ENCODE assay signal across 18 cellular contexts in the genomic region with DNA sequence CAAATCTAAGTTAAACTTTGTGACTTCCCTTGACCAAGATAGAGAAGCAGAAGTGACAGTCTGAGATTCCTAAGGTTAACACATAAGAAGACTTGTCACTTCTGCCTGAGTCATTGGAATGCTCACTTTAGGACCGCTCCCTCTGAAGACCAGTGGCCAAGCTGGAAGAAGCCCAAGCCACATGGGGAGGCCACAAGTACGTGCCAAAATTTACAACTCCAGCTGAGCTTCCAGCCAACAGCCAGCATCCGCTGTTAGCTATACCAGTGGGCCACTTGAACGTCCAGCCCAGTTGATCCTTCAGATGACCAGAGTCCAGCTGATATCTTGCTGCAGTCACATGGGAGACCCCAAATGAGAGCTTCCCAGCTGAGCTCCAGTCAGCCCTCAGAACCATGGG. TPM values are rescaled to one million over a fixed set of nuclear protein-coding genes. Genes with fewer than 3 reads are reported as not detected.
DNase-seq lines count a peak whose midpoint lies in the region; ATAC-seq and TF ChIP-seq lines count a peak whose summit lies in the region.
"Had no signal": no experiment of that assay in that cellular context is flagged by ENCODE, and none has a peak within 500 bp of the region (broad histone marks: within the 10 kb centered on the region; RNA-seq: fewer than 3 reads in every experiment).

No MANE protein-coding gene starts in this region.

- H3K4me1 ChIP-seq in osteoblast (ENCODE audit: insufficient read depth, low read length) (peaks cover 21% of the 10 kb centered on the region), transverse colon (no peaks in the 10 kb centered on the region)
- H3K4me1 ChIP-seq: BE2C, pancreas, vagina had no signal

- no peaks in the 10 kb centered on the region for H3K79me2 ChIP-seq in osteoblast (ENCODE audit: insufficient read depth, low read length)

- intact Hi-C loops in transverse colon (cut with DNase I; ENCODE audit: low total_unique reads): loop anchor here (5.0 kb wide), 1 partner anchor 1862 kb away; no protein-coding TSS in a partner anchor
- intact Hi-C loops in activated T-helper 2 cell treated with anti-CD3 and anti-CD28 coated beads, Interferon-gamma antibody, Interleukin-2, Interleukin-4, amounts not matched to agents 10 μg/mL and 5 μg/mL and 100 μg/mL, durations not matched to agents 14 hours and 24 hours and 36 hours (cut with micrococcal nuclease): no loop called here

- 56% methylated on average over 4 of the region's 4 CpGs; no CpG with 5 or more reads in 1 of the 2 donors for WGBS in transverse colon (ENCODE audit: low coverage in 1 of 2), 2 donors

- H3K27ac ChIP-seq in osteoblast (ENCODE audit: low read depth, low read length): no peak overlapping the region
- H3K27ac ChIP-seq in transverse colon: no peak overlapping the region
- H3K27ac ChIP-seq: epithelial cell of prostate, pancreas, vagina had no signal

- TF ChIP-seq CTCF in osteoblast (IDR thresholded peaks at IDR 0.05; ENCODE audit: extremely low read depth, low read depth, low read length) (no peak), transverse colon (IDR thresholded peaks at IDR 0.05) (no peak)

- H3K4me3 Mint-ChIP-seq in activated T-helper 2 cell treated with anti-CD3 and anti-CD28 coated beads, Interferon-gamma antibody, Interleukin-2, Interleukin-4, amounts not matched to agents 10 μg/mL and 5 μg/mL and 100 μg/mL, durations not matched to agents 14 hours and 24 hours and 36 hours (ENCODE audit: low read depth): no peak overlapping the region
- H3K4me3 Mint-ChIP-seq: central memory CD8-positive, alpha-beta T cell had no signal

- H3K9me3 Mint-ChIP-seq in activated T-helper 2 cell treated with anti-CD3 and anti-CD28 coated beads, Interferon-gamma antibody, Interleukin-2, Interleukin-4, amounts not matched to agents 10 μg/mL and 5 μg/mL and 100 μg/mL, durations not matched to agents 14 hours and 24 hours and 36 hours: no peaks in the 10 kb centered on the region
- H3K9me3 Mint-ChIP-seq: central memory CD8-positive, alpha-beta T cell had no signal

- H3K4me2 ChIP-seq in osteoblast (ENCODE audit: insufficient read depth, low read length): peak overlapping the region; percentile 18

- peak overlapping the region; percentile 30 for H2AFZ ChIP-seq in osteoblast (ENCODE audit: low read length)

- no peak overlapping the region for H3K27ac Mint-ChIP-seq in activated T-helper 2 cell treated with anti-CD3 and anti-CD28 coated beads, Interferon-gamma antibody, Interleukin-2, Interleukin-4, amounts not matched to agents 10 μg/mL and 5 μg/mL and 100 μg/mL, durations not matched to agents 14 hours and 24 hours and 36 hours

- TF ChIP-seq POLR2A in transverse colon (IDR thresholded peaks at IDR 0.05) (no peak), GM18505 (IDR thresholded peaks at IDR 0.05; ENCODE audit: borderline replicate concordance, extremely low read depth, insufficient read depth, insufficient read length) (no peak)

- H3K27me3 ChIP-seq in MG63 (no peaks in the 10 kb centered on the region), osteoblast (ENCODE audit: insufficient read depth, low read length) (no peaks in the 10 kb centered on the region), transverse colon (no peaks in the 10 kb centered on the region)
- H3K27me3 ChIP-seq: BE2C, pancreas, vagina had no signal

- no peak for TF ChIP-seq EP300 in transverse colon (IDR thresholded peaks at IDR 0.05; ENCODE audit: low read depth)

- no peaks in the 10 kb centered on the region for H4K20me1 ChIP-seq in osteoblast (ENCODE audit: insufficient read depth, low read length)

- H3K4me3 ChIP-seq in MG63 (no peak overlapping the region), osteoblast (ENCODE audit: insufficient read depth, low read length) (no peak overlapping the region), transverse colon (no peak overlapping the region)
- H3K4me3 ChIP-seq: pancreas, vagina had no signal

- in situ Hi-C loops in transverse colon (cut with MboI; ENCODE audit: low pct_ligation_motif_present in 1 of 4, low pct_unique_long_range_greater_than_20kb in 1 of 4, low sequenced_read_pairs in 3 of 4): no loop called here

- H3K9me3 ChIP-seq in MG63 (no peaks in the 10 kb centered on the region; the same call in 1 of the 2 replicates), osteoblast (ENCODE audit: low read depth, low read length) (no peaks in the 10 kb centered on the region), transverse colon (no peaks in the 10 kb centered on the region)
- H3K9me3 ChIP-seq: BE2C, pancreas, vagina had no signal

- DNase-seq in AG20443 (ENCODE audit: low spot score): peak; percentile 90
- peak; percentile 82 for DNase-seq in MG63
- peak; percentile 25 for DNase-seq in fibroblast of peridontal ligament (ENCODE audit: extremely low read depth)
- DNase-seq in osteoblast (ENCODE audit: insufficient read length, low spot score, missing footprints): no peak
- no peak for DNase-seq in transverse colon
- DNase-seq in activated T-helper 2 cell treated with anti-CD3 and anti-CD28 coated beads, Interferon-gamma antibody, Interleukin-2, Interleukin-4, amounts not matched to agents 10 μg/mL and 5 μg/mL and 100 μg/mL, durations not matched to agents 14 hours and 24 hours and 36 hours (ENCODE audit: low spot score): no peak
- DNase-seq: activated naive CD4-positive, alpha-beta T cell treated with Interleukin-2 at 50 U/mL for 16 hours; BE2C; midbrain; NCI-H1930; pancreas had no signal

- no peak for ATAC-seq in HG03139 (IDR thresholded peaks at IDR 0.05; ENCODE audit: unreplicated experiment)
- ATAC-seq in GM18505 (IDR thresholded peaks at IDR 0.05; ENCODE audit: unreplicated experiment): no peak

- H3K27me3 Mint-ChIP-seq in activated T-helper 2 cell treated with anti-CD3 and anti-CD28 coated beads, Interferon-gamma antibody, Interleukin-2, Interleukin-4, amounts not matched to agents 10 μg/mL and 5 μg/mL and 100 μg/mL, durations not matched to agents 14 hours and 24 hours and 36 hours (ENCODE audit: low read depth): peaks cover 28% of the 10 kb centered on the region

- H3K4me1 Mint-ChIP-seq in activated T-helper 2 cell treated with anti-CD3 and anti-CD28 coated beads, Interferon-gamma antibody, Interleukin-2, Interleukin-4, amounts not matched to agents 10 μg/mL and 5 μg/mL and 100 μg/mL, durations not matched to agents 14 hours and 24 hours and 36 hours (ENCODE audit: low read depth): no peaks in the 10 kb centered on the region
- H3K4me1 Mint-ChIP-seq: central memory CD8-positive, alpha-beta T cell had no signal

- H3K36me3 Mint-ChIP-seq in activated T-helper 2 cell treated with anti-CD3 and anti-CD28 coated beads, Interferon-gamma antibody, Interleukin-2, Interleukin-4, amounts not matched to agents 10 μg/mL and 5 μg/mL and 100 μg/mL, durations not matched to agents 14 hours and 24 hours and 36 hours (ENCODE audit: low read depth): no peaks in the 10 kb centered on the region

- H3K36me3 ChIP-seq in MG63 (no peaks in the 10 kb centered on the region), osteoblast (ENCODE audit: insufficient read depth, low read length) (no peaks in the 10 kb centered on the region), transverse colon (no peaks in the 10 kb centered on the region)
- H3K36me3 ChIP-seq: BE2C, pancreas, vagina had no signal

RNA-seq across cellular contexts. Expression of gene ANTXR1, which starts 18.1 kb away (rescaled TPM):
- total RNA-seq in MG63 (2014; rRNA removed; shearing (Covaris generic); ENCODE audit: low replicate concordance): 48.6 and 51.1 TPM in 2 replicates
- total RNA-seq in osteoblast (123 and 134 TPM in 2 replicates), transverse colon (100 to 1,000 TPM in 1 of 4 donors, 10 to 100 TPM in 1, 1 to 10 TPM in 2; 7.1 to 101 (median 15.8) TPM)
- total RNA-seq in activated T-helper 2 cell treated with anti-CD3 and anti-CD28 coated beads, Interferon-gamma antibody, Interleukin-2, Interleukin-4, amounts not matched to agents 10 μg/mL and 5 μg/mL and 100 μg/mL, durations not matched to agents 14 hours and 24 hours and 36 hours: 0.05 TPM in 1 of 2 replicates, not detected in the other

RNA-seq across cellular contexts. Expression of gene GKN1, which starts 20.4 kb away (rescaled TPM):
- not detected in 2 replicates for total RNA-seq in MG63 (2014; rRNA removed; shearing (Covaris generic); ENCODE audit: low replicate concordance)
- 0.29 TPM in 1 of 2 replicates, not detected in the other for total RNA-seq in osteoblast
- not detected for total RNA-seq in transverse colon
- total RNA-seq in activated T-helper 2 cell treated with anti-CD3 and anti-CD28 coated beads, Interferon-gamma antibody, Interleukin-2, Interleukin-4, amounts not matched to agents 10 μg/mL and 5 μg/mL and 100 μg/mL, durations not matched to agents 14 hours and 24 hours and 36 hours: not detected in 2 replicates
- total RNA-seq: activated CD8-positive, alpha-beta memory T cell treated with anti-CD3 and anti-CD28 coated beads for 36 hours; SK-MEL-5; vagina had no signal

RNA-seq across cellular contexts. Expression of gene GKN2, which starts 42.2 kb away (rescaled TPM):
- not detected in 2 replicates for total RNA-seq in MG63 (2014; rRNA removed; shearing (Covaris generic); ENCODE audit: low replicate concordance)
- not detected in 2 replicates for total RNA-seq in osteoblast
- not detected for total RNA-seq in transverse colon
- not detected in 2 replicates for total RNA-seq in activated T-helper 2 cell treated with anti-CD3 and anti-CD28 coated beads, Interferon-gamma antibody, Interleukin-2, Interleukin-4, amounts not matched to agents 10 μg/mL and 5 μg/mL and 100 μg/mL, durations not matched to agents 14 hours and 24 hours and 36 hours
- total RNA-seq: activated CD8-positive, alpha-beta memory T cell treated with anti-CD3 and anti-CD28 coated beads for 36 hours; SK-MEL-5; vagina had no signal

Comparison
In these comparisons a context has a peak if more than half of its experiments do, and no peak if none do; other contexts are left out.
1. DNase-seq: peak in AG20443 (single experiment), MG63 (single experiment) and fibroblast of peridontal ligament (single experiment); none in osteoblast (single experiment), transverse colon (single experiment) and activated T-helper 2 cell treated with anti-CD3 and anti-CD28 coated beads, Interferon-gamma antibody, Interleukin-2, Interleukin-4, amounts not matched to agents 10 μg/mL and 5 μg/mL and 100 μg/mL, durations not matched to agents 14 hours and 24 hours and 36 hours (single experiment).